ENCODE assay signal across 8 cellular contexts in genomic region chrX:71118032-71118984, GRCh38. TPM values are rescaled to one million over a fixed set of nuclear protein-coding genes. Genes with fewer than 3 reads are reported as not detected.
A peak's percentile ranks its signal among the peaks of the same experiment; 100 is the strongest.
DNase-seq lines count a peak whose midpoint lies in the region; ATAC-seq, FAIRE-seq and TF ChIP-seq lines count a peak whose summit lies in the region.

Gene MED12 (plus strand): TSS chrX:71118596. CDS start chrX:71118755, 159 bp downstream.

- intact Hi-C loops in A673 (cut with micrococcal nuclease; ENCODE audit: unreplicated experiment) = no loop called here

- H3K4me1 ChIP-seq in A673 (ENCODE audit: insufficient read depth, low read length, poor library complexity, severe bottlenecking) (no peaks in the 10 kb centered on the region), smooth muscle cell (ENCODE audit: low read depth) (no peaks in the 10 kb centered on the region)

- H3K27ac Mint-ChIP-seq in WTC11 (peak within 1 kb of the TSS; percentile 45; the same call in 1 of the 2 replicates), immature natural killer cell (peak within 1 kb of the TSS; percentile 86 to 93 (median 90))

- no TSS peak for BruUV-seq in A673 (replicated peaks; lab: Mats Ljungman, UMichigan)

- POLR2A ChIA-PET in A673 (lab: Charles Lee; ENCODE audit: low non-redundant PET) = interaction anchor here (0.5 to 0.8 kb wide), 2 partner anchors 17 to 133 kb away, joined by 3 to 6 read pairs; no protein-coding TSS in a partner anchor
- POLR2A ChIA-PET in WTC11 (lab: Charles Lee) = interaction anchor here (0.6 to 1.7 kb wide), 8 partner anchors 15 to 248 kb away, joined by 3 to 7 read pairs (median 4); partner anchors contain the start of genes NONO and TAF1

- H3K36me3 ChIP-seq in A673 (ENCODE audit: insufficient read depth, low read length, poor library complexity, severe bottlenecking) (peaks cover 26% of the 10 kb centered on the region), bronchial epithelial cell (ENCODE audit: control insufficient read depth, insufficient read depth, low read length) (peaks cover 6% of the 10 kb centered on the region), smooth muscle cell (ENCODE audit: low read depth) (no peaks in the 10 kb centered on the region)

- H3K9me3 Mint-ChIP-seq in WTC11 = no peaks in the 10 kb centered on the region
- H3K9me3 Mint-ChIP-seq in immature natural killer cell = no peaks in the 10 kb centered on the region

- no peaks in the 10 kb centered on the region for H4K20me1 ChIP-seq in smooth muscle cell (ENCODE audit: low read depth)

- ATAC-seq in GM18520 (IDR thresholded peaks at IDR 0.05; ENCODE audit: unreplicated experiment) = peak; percentile 82
- ATAC-seq in HG03095 (IDR thresholded peaks at IDR 0.05; ENCODE audit: unreplicated experiment) = peak; percentile 93
- peak; percentile 99 for ATAC-seq in WTC11

- H2AFZ ChIP-seq in smooth muscle cell (ENCODE audit: low read depth) = peak within 1 kb of the TSS; percentile 96

- WGBS in smooth muscle cell (ENCODE audit: low lambda C conversion rate) = 45% methylated on average over 45 of the region's 56 CpGs

- TF ChIP-seq CTCF in A673 (conservative IDR thresholded peaks at IDR 0.05; ENCODE audit: low read depth, low read length) (no peak), WTC11 (IDR thresholded peaks at IDR 0.05) (no peak), bronchial epithelial cell (IDR thresholded peaks at IDR 0.05; ENCODE audit: insufficient read depth, low read length, severe bottlenecking) (no peak), smooth muscle cell (IDR thresholded peaks at IDR 0.05; ENCODE audit: borderline replicate concordance, insufficient read depth, poor library complexity, severe bottlenecking) (no peak)

- no peak for FAIRE-seq in bronchial epithelial cell (lab: Jason Lieb, UNC)

- peak within 1 kb of the TSS; percentile 93 for H3K9ac ChIP-seq in smooth muscle cell (ENCODE audit: low read depth)

- peak; percentile 85 for DNase-seq in A673 (ENCODE audit: low spot score)
- peak; percentile 94 for DNase-seq in NCI-H2227 (lab: John Stamatoyannopoulos, UW; ENCODE audit: unreplicated experiment)
- peak; percentile 89 for DNase-seq in WTC11 (ENCODE audit: low spot score)
- DNase-seq in bronchial epithelial cell (ENCODE audit: low read depth) = peak; percentile 53
- DNase-seq in immature natural killer cell = peak; percentile 79 to 82 (median 82)
- peak; percentile 23 for DNase-seq in smooth muscle cell (lab: John Stamatoyannopoulos, UW; ENCODE audit: unreplicated experiment)

- H3K4me1 Mint-ChIP-seq in WTC11 (0 out of 2 replicates have a peak, but pooled peaks cover 2% of the 10 kb centered on the region), immature natural killer cell (peaks cover 23 to 38% of the 10 kb centered on the region in 2 donors)

- H3K9me3 ChIP-seq in A673 (ENCODE audit: low read depth, low read length, poor library complexity, severe bottlenecking) = no peaks in the 10 kb centered on the region
- H3K9me3 ChIP-seq in smooth muscle cell (replicated peaks; ENCODE audit: low read depth) = no peaks in the 10 kb centered on the region

- no peaks in the 10 kb centered on the region for H3F3A ChIP-seq in smooth muscle cell (ENCODE audit: low read depth)

- peaks cover 22% of the 10 kb centered on the region for H3K36me3 Mint-ChIP-seq in WTC11
- peaks cover 0 to 14% (median 3%) of the 10 kb centered on the region in 3 donors for H3K36me3 Mint-ChIP-seq in immature natural killer cell

- H3K4me2 ChIP-seq in smooth muscle cell = peak within 1 kb of the TSS; percentile 82

- H3K4me3 Mint-ChIP-seq in WTC11 = peak within 1 kb of the TSS; percentile 74
- H3K4me3 Mint-ChIP-seq in immature natural killer cell = peak within 1 kb of the TSS; percentile 82 to 91 (median 88)

- CTCF ChIA-PET in A673 (lab: Charles Lee) = interaction anchor here (0.5 kb wide), 1 partner anchor 12 kb away, joined by 4 read pairs; no protein-coding TSS in a partner anchor
- CTCF ChIA-PET in WTC11 (lab: Charles Lee) = interaction anchor here (0.7 to 1.7 kb wide), 8 partner anchors 10 to 148 kb away, joined by 3 to 9 read pairs (median 5); no protein-coding TSS in a partner anchor

- H3K4me3 ChIP-seq in A673 (ENCODE audit: low read depth, low read length, poor library complexity, severe bottlenecking) (peak within 1 kb of the TSS; percentile 62), bronchial epithelial cell (ENCODE audit: low read depth, low read length) (peak within 1 kb of the TSS; percentile 58), smooth muscle cell (peak within 1 kb of the TSS; percentile 84)

- H3K27me3 ChIP-seq in A673 (replicated peaks; ENCODE audit: insufficient read depth, low read depth, low read length, poor library complexity) (no peaks in the 10 kb centered on the region), bronchial epithelial cell (ENCODE audit: control insufficient read depth, insufficient read depth, low read length) (no peaks in the 10 kb centered on the region), smooth muscle cell (ENCODE audit: low read depth) (no peaks in the 10 kb centered on the region)

- H3K79me2 ChIP-seq in smooth muscle cell (ENCODE audit: low read depth) = peaks cover 4% of the 10 kb centered on the region

- H3K27me3 Mint-ChIP-seq in WTC11 (ENCODE audit: low read depth) = peaks cover 34% of the 10 kb centered on the region
- peaks cover 1 to 8% (median 3%) of the 10 kb centered on the region in 3 donors for H3K27me3 Mint-ChIP-seq in immature natural killer cell (ENCODE audit: low read depth in 3 of 3)

- H3K27ac ChIP-seq in A673 (ENCODE audit: low read depth, low read length, poor library complexity, severe bottlenecking) (peak within 1 kb of the TSS; percentile 85), smooth muscle cell (ENCODE audit: low read depth) (peak within 1 kb of the TSS; percentile 77)

TF ChIP-seq in WTC11, 78 proteins besides CTCF, POLR2A, EP300 and RAD21:
- no peak for TF ChIP-seq TEAD1 (CRISPR knock-in tag; IDR thresholded peaks at IDR 0.05)
- no peak for TF ChIP-seq NFYB (CRISPR knock-in tag; conservative IDR thresholded peaks at IDR 0.05; ENCODE audit: low read depth)
- TF ChIP-seq ZNF416 (CRISPR knock-in tag; IDR thresholded peaks at IDR 0.05) = no peak
- TF ChIP-seq SOX15 (CRISPR knock-in tag; IDR thresholded peaks at IDR 0.05) = no peak
- no peak for TF ChIP-seq KAT7 (CRISPR knock-in tag; IDR thresholded peaks at IDR 0.05; ENCODE audit: borderline replicate concordance)
- TF ChIP-seq ZNF671 (CRISPR knock-in tag; IDR thresholded peaks at IDR 0.05) = no peak
- no peak for TF ChIP-seq ZNF219 (CRISPR knock-in tag; IDR thresholded peaks at IDR 0.05; ENCODE audit: borderline replicate concordance)
- TF ChIP-seq FOXP1 (CRISPR knock-in tag; IDR thresholded peaks at IDR 0.05; ENCODE audit: borderline replicate concordance) = no peak
- TF ChIP-seq ARID4B (CRISPR knock-in tag; IDR thresholded peaks at IDR 0.05; ENCODE audit: borderline replicate concordance) = no peak
- TF ChIP-seq RELA (CRISPR knock-in tag; IDR thresholded peaks at IDR 0.05; ENCODE audit: borderline replicate concordance) = no peak
- TF ChIP-seq SMAD3 (CRISPR knock-in tag; IDR thresholded peaks at IDR 0.05; ENCODE audit: borderline replicate concordance) = no peak
- no peak for TF ChIP-seq ETV6 (CRISPR knock-in tag; IDR thresholded peaks at IDR 0.05)

RNA-seq across cellular contexts. Expression of gene MED12, which starts in this region (rescaled TPM):
- total RNA-seq in A673 (2021) (51.6 and 63.3 TPM in 2 replicates), WTC11 (2021) (35.6 to 38.4 TPM (median 37.0 TPM) in 3 replicates), bronchial epithelial cell (8.2 and 16.3 TPM in 2 replicates), smooth muscle cell (19.6 and 25.4 TPM in 2 replicates)
- polyA plus RNA-seq in immature natural killer cell (10 to 100 TPM in 1 of 3 donors, 1 to 10 TPM in 1, not detected in 1; 8.6 to 21.5 TPM), smooth muscle cell (11.8 and 13.6 TPM in 2 replicates)

Comparison
In these comparisons a context has a peak if more than half of its experiments do, and no peak if none do; other contexts are left out.
1. Peak in every context shown above with its lines: DNase-seq, ATAC-seq, H3K4me3 ChIP-seq and H3K27ac ChIP-seq.
2. DNase-seq: peak in every context shown above with its lines; median percentile 94 in NCI-H2227; 89 in WTC11; 85 in A673; 82 in immature natural killer cell; 53 in bronchial epithelial cell; 23 in smooth muscle cell.